Comparison of ENCODE assay signal across 17 cellular contexts in genomic region chr9:123509646-123510045, GRCh38.
DNase-seq lines count a peak whose midpoint lies in the region; ATAC-seq and TF ChIP-seq lines count a peak whose summit lies in the region.
"Had no signal": no experiment of that assay in that cellular context is flagged by ENCODE, and none has a peak within 500 bp of the region (broad histone marks: within the 10 kb centered on the region; RNA-seq: fewer than 3 reads in every experiment).

No MANE protein-coding gene starts in this region.

- no peaks in the 10 kb centered on the region for H3K79me1 ChIP-seq in trophoblast cell (ENCODE audit: low read length)

- H3K79me2 ChIP-seq in trophoblast cell (ENCODE audit: control insufficient read depth, insufficient read depth, low read length, poor library complexity): no peaks in the 10 kb centered on the region

- no peak for ATAC-seq in left ventricle myocardium superior
- ATAC-seq: K562 had no signal

- H3K4me1 ChIP-seq in trophoblast cell (ENCODE audit: control insufficient read depth in 1 of 2, insufficient read depth in 2 of 2, low read length in 2 of 2): peaks cover 15 to 17% of the 10 kb centered on the region in 2 experiments

- no CpG with 5 or more reads among the region's 2 CpGs for WGBS in trophoblast cell (ENCODE audit: extremely low coverage, insufficient coverage, insufficient read length)

- no peak overlapping the region for H4K91ac ChIP-seq in trophoblast cell (ENCODE audit: low read depth, low read length)

- H3K9me3 ChIP-seq in trophoblast cell (ENCODE audit: insufficient read depth, low read depth, low read length): no peaks in the 10 kb centered on the region
- H3K9me3 ChIP-seq: BLaER1 had no signal

- H2BK120ac ChIP-seq in trophoblast cell (ENCODE audit: insufficient read depth, low read length, poor library complexity): no peak overlapping the region

- peak; percentile 29 for DNase-seq in EH (ENCODE audit: low read depth)
- peak; percentile 5 for DNase-seq in GM13976 (ENCODE audit: low spot score)
- DNase-seq in ecto neural progenitor cell (ENCODE audit: low spot score): peak; percentile 25
- peak; percentile 91 to 95 for DNase-seq in trophoblast cell
- DNase-seq in dorsolateral prefrontal cortex: no peak
- DNase-seq in stimulated activated CD4-positive, alpha-beta T cell treated with anti-CD3 and anti-CD28 coated beads, Interleukin-4, amount 100 ng/mL, for 1 hour: no peak
- no peak for DNase-seq in left ventricle myocardium superior
- DNase-seq: 8988T; Calu3; CD4-positive, alpha-beta memory T cell; DMS79 treated with DMSO at 0.1 percent for 48 hours; GDM1; H9; IMR-90 had no signal

- intact Hi-C loops in dorsolateral prefrontal cortex (cut with DNase I) (no loop called here), left ventricle myocardium superior (cut with micrococcal nuclease) (no loop called here)

- H3K4ac ChIP-seq in trophoblast cell (ENCODE audit: low read depth, low read length): no peak overlapping the region

- no peak overlapping the region for H3K23ac ChIP-seq in trophoblast cell (ENCODE audit: low read length)

- no peak overlapping the region for H2AK5ac ChIP-seq in trophoblast cell (ENCODE audit: low read length)

- H4K8ac ChIP-seq in trophoblast cell (ENCODE audit: low read depth, low read length): no peak overlapping the region

- no peak overlapping the region for H3K4me2 ChIP-seq in trophoblast cell (ENCODE audit: low read length)
- H3K4me2 ChIP-seq: BLaER1 had no signal

- H3K14ac ChIP-seq in trophoblast cell (ENCODE audit: low read length): no peak overlapping the region

- H3K4me3 ChIP-seq in trophoblast cell (ENCODE audit: low read depth, low read length) (no peak overlapping the region), dorsolateral prefrontal cortex (no peak overlapping the region)
- H3K4me3 ChIP-seq: BLaER1, K562 had no signal

- H3K36me3 ChIP-seq in trophoblast cell (ENCODE audit: control insufficient read depth in 1 of 2, insufficient read depth in 2 of 2, low read length in 2 of 2): no peaks in the 10 kb centered on the region

- no peak overlapping the region for H2AFZ ChIP-seq in trophoblast cell (ENCODE audit: insufficient read depth, low read length, poor library complexity)

- TF ChIP-seq CTCF in GM13976 (IDR thresholded peaks at IDR 0.05; ENCODE audit: borderline replicate concordance, control extremely low read depth, extremely low read depth, insufficient read depth, missing control alignments) (no peak), dorsolateral prefrontal cortex (IDR thresholded peaks at IDR 0.05 in 54 of 56, conservative IDR thresholded peaks at IDR 0.05 in 2 of 56; ENCODE audit: low read depth in 1 of 56, partially characterized antibody in 56 of 56) (no peak)

- no peak overlapping the region for H3K9ac ChIP-seq in trophoblast cell (ENCODE audit: low read length)
- H3K9ac ChIP-seq: BLaER1 had no signal

- in situ Hi-C loops in GM13976 (cut with MboI; ENCODE audit: low sequenced_read_pairs, unreplicated experiment): no loop called here

- no peaks in the 10 kb centered on the region for H3K27me3 ChIP-seq in trophoblast cell (ENCODE audit: insufficient read depth, low read length)
- H3K27me3 ChIP-seq in dorsolateral prefrontal cortex: no peaks in the 10 kb centered on the region
- H3K27me3 ChIP-seq: BLaER1 had no signal

- no peak overlapping the region for H2BK5ac ChIP-seq in trophoblast cell (ENCODE audit: low read depth, low read length, poor library complexity)

- no peak overlapping the region for H4K12ac ChIP-seq in trophoblast cell (ENCODE audit: low read depth, low read length)

- no peak overlapping the region for H2BK12ac ChIP-seq in trophoblast cell (ENCODE audit: low read length)

- H3K18ac ChIP-seq in trophoblast cell (ENCODE audit: low read length): no peak overlapping the region

- H3K27ac ChIP-seq in trophoblast cell (ENCODE audit: low read depth, low read length): no peak overlapping the region
- H3K27ac ChIP-seq in dorsolateral prefrontal cortex: no peak overlapping the region
- H3K27ac ChIP-seq: HL-60 had no signal

Comparison
In these comparisons a context has a peak if more than half of its experiments do, and no peak if none do; other contexts are left out.
1. DNase-seq: peak in EH (single experiment), GM13976 (single experiment), ecto neural progenitor cell (single experiment) and trophoblast cell (2 of 2); none in dorsolateral prefrontal cortex (0 of 10), stimulated activated CD4-positive, alpha-beta T cell treated with anti-CD3 and anti-CD28 coated beads, Interleukin-4, amount 100 ng/mL, for 1 hour (single experiment) and left ventricle myocardium superior (single experiment).